Comparison of ENCODE assay signal across 8 cellular contexts in the genomic region with DNA sequence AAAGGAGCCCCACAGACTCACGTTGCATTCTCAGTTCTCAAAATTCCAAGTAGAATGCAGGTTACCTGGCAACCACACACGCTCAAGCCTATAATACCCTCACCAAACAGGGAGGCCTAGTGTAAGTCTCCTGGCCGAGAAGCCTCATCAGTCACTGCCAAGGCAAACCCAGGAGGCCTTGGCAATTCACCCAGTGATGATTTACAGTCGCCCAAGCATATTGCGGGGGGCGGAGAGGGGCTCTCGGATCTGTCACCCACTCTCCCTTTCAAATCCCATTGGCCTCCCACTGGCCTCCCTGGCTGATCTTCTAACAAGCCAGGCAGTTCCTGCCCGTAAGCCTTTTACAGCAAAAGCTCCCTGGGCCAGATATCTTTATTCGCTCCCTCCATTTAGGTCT. TPM values are rescaled to one million over a fixed set of nuclear protein-coding genes. Genes with fewer than 3 reads are reported as not detected.
A peak's percentile ranks its signal among the peaks of the same experiment; 100 is the strongest.
DNase-seq lines count a peak whose midpoint lies in the region; ATAC-seq and TF ChIP-seq lines count a peak whose summit lies in the region.

No MANE protein-coding gene starts in this region.

- DNase-seq in DMS79 treated with DMSO at 0.1 percent for 48 hours (lab: John Stamatoyannopoulos, UW) = peak; percentile 22
- no peak for DNase-seq in DMS79 (lab: John Stamatoyannopoulos, UW)
- no peak for DNase-seq in SK-N-MC (ENCODE audit: low read depth, low spot score)
- DNase-seq in fibroblast of the aortic adventitia (ENCODE audit: low read depth) = peak; percentile 43

- H3K9me3 ChIP-seq in SK-N-MC (ENCODE audit: low read depth, low read length) = no peaks in the 10 kb centered on the region

- peak overlapping the region; percentile 99 for H3K4me3 ChIP-seq in SK-N-MC
- H3K4me3 ChIP-seq in fibroblast of the aortic adventitia (ENCODE audit: low read depth, low read length) = peak overlapping the region; percentile 90
- peak overlapping the region; percentile 97 for H3K4me3 ChIP-seq in rectal smooth muscle tissue (ENCODE audit: low read length)

- TF ChIP-seq CTCF in fibroblast of the aortic adventitia (IDR thresholded peaks at IDR 0.05; ENCODE audit: insufficient read depth, low read length) = no peak

- H3K27ac ChIP-seq in SK-N-MC (peak overlapping the region; percentile 86; the same call in 1 of the 2 replicates), rectal smooth muscle tissue (ENCODE audit: low read depth, low read length) (peak overlapping the region; percentile 76)

- H3K4me1 ChIP-seq in rectal smooth muscle tissue (ENCODE audit: control insufficient read depth, insufficient read depth, low read length) = peaks cover 17% of the 10 kb centered on the region

- H3K36me3 ChIP-seq in SK-N-MC (ENCODE audit: insufficient read depth, low read length) (peaks cover 31% of the 10 kb centered on the region), rectal smooth muscle tissue (ENCODE audit: control insufficient read depth, insufficient read depth, low read length) (peaks cover 2% of the 10 kb centered on the region)

- peak overlapping the region; percentile 97 for H3K9ac ChIP-seq in SK-N-MC (ENCODE audit: insufficient read length)
- peak overlapping the region; percentile 81 for H3K9ac ChIP-seq in rectal smooth muscle tissue (ENCODE audit: low read length)

- H3K27me3 ChIP-seq in rectal smooth muscle tissue (ENCODE audit: control insufficient read depth, insufficient read depth, low read length) = no peaks in the 10 kb centered on the region

- ATAC-seq in GM19324 (IDR thresholded peaks at IDR 0.05; ENCODE audit: low FRiP score, unreplicated experiment) = no peak
- no peak for ATAC-seq in HG03095 (IDR thresholded peaks at IDR 0.05; ENCODE audit: unreplicated experiment)
- ATAC-seq in HG02973 (IDR thresholded peaks at IDR 0.05; ENCODE audit: unreplicated experiment) = no peak

RNA-seq across cellular contexts. Expression of a gene that starts 1.1 kb away (rescaled TPM):
- 45.6 and 65.8 TPM in 2 replicates for total RNA-seq in fibroblast of the aortic adventitia (ENCODE audit: low replicate concordance)

RNA-seq across cellular contexts. Expression of a gene that starts 32.1 kb away (rescaled TPM):
- total RNA-seq in fibroblast of the aortic adventitia (ENCODE audit: low replicate concordance) = 5.7 and 13.4 TPM in 2 replicates

RNA-seq across cellular contexts. Expression of a gene that starts 38.1 kb away (rescaled TPM):
- total RNA-seq in fibroblast of the aortic adventitia (ENCODE audit: low replicate concordance) = 12.3 and 15.5 TPM in 2 replicates

RNA-seq across cellular contexts. Expression of a gene that starts 46.6 kb away (rescaled TPM):
- not detected in 2 replicates for total RNA-seq in fibroblast of the aortic adventitia (ENCODE audit: low replicate concordance)

Comparison
In these comparisons a context has a peak if more than half of its experiments do, and no peak if none do; other contexts are left out.
1. DNase-seq: peak in DMS79 treated with DMSO at 0.1 percent for 48 hours (single experiment) and fibroblast of the aortic adventitia (single experiment); none in DMS79 (single experiment) and SK-N-MC (single experiment).
2. Peak in every context shown above with its lines, with median percentiles within 50 percentile points of each other: H3K4me3 ChIP-seq.